ENCODE assay signal across 16 cellular contexts in the genomic region with DNA sequence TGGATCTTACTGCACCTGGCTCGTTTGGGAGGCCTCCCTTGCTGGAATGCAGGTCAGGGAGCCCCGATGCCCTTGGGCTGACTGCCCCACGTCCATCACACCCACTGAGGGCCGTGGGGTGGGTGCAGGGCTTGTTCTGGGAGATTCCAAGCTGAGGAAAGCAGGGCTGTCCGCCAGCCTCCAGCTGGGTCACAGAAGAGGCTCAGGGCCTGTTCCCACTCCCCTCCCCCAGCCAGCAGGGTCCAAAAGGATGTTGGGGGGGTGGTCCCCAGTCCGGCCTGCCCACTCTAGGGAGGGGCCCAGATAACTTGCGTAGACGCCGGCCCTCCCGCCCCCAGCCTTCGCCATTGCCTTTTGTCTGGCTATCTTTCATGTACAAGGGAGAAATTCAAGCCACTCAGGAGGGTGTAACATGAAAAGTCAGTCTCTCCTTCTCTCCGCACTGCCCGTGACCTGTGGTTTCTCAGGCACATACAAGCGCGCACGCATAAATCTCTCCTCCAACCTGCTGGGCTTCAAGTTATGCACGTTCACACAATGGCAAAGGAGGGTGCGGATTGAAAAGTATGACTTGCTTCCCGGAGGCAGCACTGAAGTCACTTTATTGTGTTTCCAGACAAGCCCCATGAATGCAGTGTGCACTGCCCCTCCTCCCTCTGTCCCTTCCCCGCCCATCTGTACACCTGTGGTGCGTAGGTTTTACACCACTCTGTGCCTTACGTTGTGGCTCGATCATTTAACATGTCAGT. TPM values are rescaled to one million over a fixed set of nuclear protein-coding genes. Genes with fewer than 3 reads are reported as not detected.
A peak's percentile ranks its signal among the peaks of the same experiment; 100 is the strongest.
DNase-seq lines count a peak whose midpoint lies in the region; ATAC-seq lines count a peak whose summit lies in the region.
"Had no signal": no experiment of that assay in that cellular context is flagged by ENCODE, and none has a peak within 500 bp of the region (broad histone marks: within the 10 kb centered on the region; RNA-seq: fewer than 3 reads in every experiment).

No MANE protein-coding gene starts in this region.

- H3K27ac ChIP-seq in HUES64 (ENCODE audit: low read depth, low read length) (peak overlapping the region; percentile 56), SJCRH30 (peak overlapping the region; percentile 7; the same call in 1 of the 2 replicates), iPS-20b (ENCODE audit: low read length) (no peak overlapping the region)
- H3K27ac ChIP-seq: BLaER1 treated with 17β-estradiol and CSF1 and Interleukin-3, amounts not matched to agents 10 nM and 100 nM had no signal

- 73% methylated on average over 22 of the region's 23 CpGs for WGBS in HUES64

- H3K4me3 ChIP-seq in HUES64 (ENCODE audit: low read length) (no peak overlapping the region), SJCRH30 (no peak overlapping the region), iPS-20b (ENCODE audit: low read length) (no peak overlapping the region)
- H3K4me3 ChIP-seq: BLaER1 treated with 17β-estradiol and CSF1 and Interleukin-3, amounts not matched to agents 10 nM and 100 nM had no signal

- H3K9me3 ChIP-seq in HUES64 (ENCODE audit: insufficient read depth, low read depth, low read length) = no peaks in the 10 kb centered on the region
- H3K9me3 ChIP-seq in SJCRH30 (replicated peaks) = no peaks in the 10 kb centered on the region
- H3K9me3 ChIP-seq in iPS-20b (ENCODE audit: insufficient read depth, low read depth, low read length) = no peaks in the 10 kb centered on the region
- H3K9me3 ChIP-seq: BLaER1 treated with 17β-estradiol and CSF1 and Interleukin-3, amounts not matched to agents 10 nM and 100 nM had no signal

- H3K4me1 ChIP-seq in HUES64 (ENCODE audit: insufficient read depth, low read length) = peaks cover 54% of the 10 kb centered on the region
- H3K4me1 ChIP-seq in SJCRH30 = peaks cover 30% of the 10 kb centered on the region
- peaks cover 39% of the 10 kb centered on the region; the same call in 1 of the 2 replicates for H3K4me1 ChIP-seq in iPS-20b (ENCODE audit: insufficient read depth, low read length)

- DNase-seq in SJCRH30 (no peak), renal cortical epithelial cell (ENCODE audit: low read depth) (peak; percentile 89), NCI-H345 (lab: John Stamatoyannopoulos, UW) (no peak), NCI-H146 treated with DMSO at 0.1 percent for 48 hours (lab: John Stamatoyannopoulos, UW; ENCODE audit: unreplicated experiment) (no peak)
- no peak for DNase-seq in central memory CD4-positive, alpha-beta T cell
- DNase-seq: activated CD4-positive, alpha-beta T cell treated with anti-CD3 and anti-CD28 coated beads, Interleukin-2, amount 50 U/mL, for 4 hours; dermis blood vessel endothelial cell; HCEC 1CT; naive B cell; stimulated activated CD4-positive, alpha-beta T cell treated with anti-CD3 and anti-CD28 coated beads, Interleukin-4, amount 100 ng/mL, for 24 hours; T-cell had no signal

- H3K36me3 ChIP-seq in HUES64 (ENCODE audit: insufficient read depth, low read length) = no peaks in the 10 kb centered on the region
- no peaks in the 10 kb centered on the region for H3K36me3 ChIP-seq in SJCRH30
- H3K36me3 ChIP-seq in iPS-20b (ENCODE audit: insufficient read depth, low read depth, low read length) = no peaks in the 10 kb centered on the region

- H3K9ac ChIP-seq in HUES64 (ENCODE audit: low read depth, low read length) (peak overlapping the region; percentile 36; the same call in 1 of the 2 replicates), iPS-20b (ENCODE audit: low read depth, low read length) (peak overlapping the region; percentile 27; the same call in 1 of the 2 replicates)

- ATAC-seq in HG02852 (IDR thresholded peaks at IDR 0.05; ENCODE audit: unreplicated experiment) = no peak
- ATAC-seq: T-cell had no signal

- H3K27me3 ChIP-seq in HUES64 (ENCODE audit: insufficient read depth, low read length) (no peaks in the 10 kb centered on the region), SJCRH30 (no peaks in the 10 kb centered on the region), iPS-20b (ENCODE audit: insufficient read depth, low read length) (no peaks in the 10 kb centered on the region)
- H3K27me3 ChIP-seq: BLaER1 treated with 17β-estradiol and CSF1 and Interleukin-3, amounts not matched to agents 10 nM and 100 nM had no signal

RNA-seq across cellular contexts. Expression of gene CARM1, which starts 20.2 kb away (rescaled TPM):
- 104 TPM for polyA plus RNA-seq in HUES64 (2013, experiment 1 of 2)
- polyA plus RNA-seq in HUES64 (2013, experiment 2 of 2) = 111 TPM
- total RNA-seq in SJCRH30 (2014; rRNA removed; shearing (Covaris generic)) = 35.7 and 36.2 TPM in 2 replicates
- 18.6 and 37.3 TPM in 2 replicates for total RNA-seq in renal cortical epithelial cell

RNA-seq across cellular contexts. Expression of gene YIPF2, which starts 36.9 kb away (rescaled TPM):
- polyA plus RNA-seq in HUES64 (2013, experiment 1 of 2) = 28.6 TPM
- polyA plus RNA-seq in HUES64 (2013, experiment 2 of 2) = 32.5 TPM
- 22.1 and 25.2 TPM in 2 replicates for total RNA-seq in SJCRH30 (2014; rRNA removed; shearing (Covaris generic))
- total RNA-seq in renal cortical epithelial cell = 67.5 and 148 TPM in 2 replicates

RNA-seq across cellular contexts. Expression of gene TIMM29, which starts 37.1 kb away (rescaled TPM):
- 16.0 TPM for polyA plus RNA-seq in HUES64 (2013, experiment 1 of 2)
- polyA plus RNA-seq in HUES64 (2013, experiment 2 of 2) = 15.5 TPM
- total RNA-seq in SJCRH30 (2014; rRNA removed; shearing (Covaris generic)) = 22.5 and 23.4 TPM in 2 replicates
- 38.9 and 48.6 TPM in 2 replicates for total RNA-seq in renal cortical epithelial cell

RNA-seq across cellular contexts. Expression of gene C19orf38, which starts 43.3 kb away (rescaled TPM):
- polyA plus RNA-seq in HUES64 (2013, experiment 1 of 2) = not detected
- not detected for polyA plus RNA-seq in HUES64 (2013, experiment 2 of 2)
- not detected in 2 replicates for total RNA-seq in SJCRH30 (2014; rRNA removed; shearing (Covaris generic))
- 0.85 TPM in 1 of 2 replicates, not detected in the other for total RNA-seq in renal cortical epithelial cell
- total RNA-seq: dermis blood vessel endothelial cell, LHCN-M2 had no signal

RNA-seq across cellular contexts. Expression of gene TMED1, which starts 55.5 kb away (rescaled TPM):
- polyA plus RNA-seq in HUES64 (2013, experiment 1 of 2) = 23.3 TPM
- polyA plus RNA-seq in HUES64 (2013, experiment 2 of 2) = 24.2 TPM
- total RNA-seq in SJCRH30 (2014; rRNA removed; shearing (Covaris generic)) = 25.2 and 26.0 TPM in 2 replicates
- total RNA-seq in renal cortical epithelial cell = 33.6 and 46.4 TPM in 2 replicates
